In the genomic region with DNA sequence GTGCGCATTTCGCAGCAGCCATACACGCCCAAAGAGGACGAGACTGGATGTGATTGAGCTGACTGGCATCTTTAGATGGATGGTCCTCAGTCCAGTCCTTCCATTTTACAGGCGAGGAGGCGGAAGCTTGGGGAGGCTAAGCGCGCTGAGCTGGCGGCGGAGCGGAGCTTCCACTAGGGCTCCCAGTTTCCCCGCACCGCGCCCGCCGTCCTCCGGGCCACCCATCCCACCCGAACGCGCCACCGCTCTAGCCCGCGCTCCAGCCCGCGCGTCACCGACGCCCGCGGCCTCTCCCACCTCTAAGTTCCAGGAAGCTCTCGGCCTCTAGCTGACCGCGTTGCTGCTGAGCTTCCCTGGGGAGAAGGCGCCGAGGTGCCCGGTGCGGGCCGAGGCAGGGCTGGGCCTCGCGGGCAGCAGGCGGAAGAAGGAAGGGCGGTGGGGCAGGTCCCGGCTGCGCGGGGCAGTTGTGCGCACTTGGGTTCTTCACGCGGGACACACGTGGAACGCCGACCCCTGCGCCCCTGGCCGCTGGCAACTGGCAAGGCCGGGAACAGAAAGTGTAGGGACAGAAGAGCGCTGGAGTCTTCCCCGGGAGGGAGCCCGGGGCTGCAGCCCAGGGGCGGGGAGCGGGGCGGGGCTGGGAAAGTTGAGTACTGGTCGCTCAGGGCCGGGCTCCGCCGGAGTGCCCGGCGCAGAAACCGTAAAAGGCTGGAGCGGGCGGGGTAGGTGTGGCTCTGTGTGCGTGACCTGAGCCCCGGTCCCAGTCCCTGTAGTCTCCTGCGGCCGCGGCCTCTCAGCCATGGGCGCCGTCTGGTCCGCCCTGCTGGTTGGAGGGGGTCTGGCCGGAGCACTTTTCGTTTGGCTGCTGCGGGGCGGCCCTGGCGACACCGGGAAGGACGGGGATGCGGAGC, we compare ENCODE assay signal across 8 cellular contexts. TPM values are rescaled to one million over a fixed set of nuclear protein-coding genes. Genes with fewer than 3 reads are reported as not detected.
DNase-seq lines count a peak whose midpoint lies in the region; ATAC-seq and TF ChIP-seq lines count a peak whose summit lies in the region.

Gene STBD1, plus strand, starts transcription at position 763 of the 911 bp plus-strand sequence. Its CDS starts 37 bp downstream, at position 800.

- H2AFZ ChIP-seq in parathyroid adenoma, result peak within 1 kb of the TSS; percentile 91

- no peaks in the 10 kb centered on the region for H3K9me3 ChIP-seq in ascending aorta
- H3K9me3 ChIP-seq in right atrium auricular region, result no peaks in the 10 kb centered on the region
- no peaks in the 10 kb centered on the region for H3K9me3 ChIP-seq in parathyroid adenoma (ENCODE audit: control insufficient read depth, low read length)

- peak within 1 kb of the TSS; percentile 95 for H3K4me2 ChIP-seq in parathyroid adenoma (ENCODE audit: low read length)

- H3K79me2 ChIP-seq in parathyroid adenoma, result no peaks in the 10 kb centered on the region

- H3K27me3 Mint-ChIP-seq in Calu3 (ENCODE audit: unreplicated experiment), result no peaks in the 10 kb centered on the region

- peaks cover 0 to 15% of the 10 kb centered on the region in 2 donors for H3K4me1 ChIP-seq in ascending aorta
- peaks cover 0 to 37% of the 10 kb centered on the region in 2 donors for H3K4me1 ChIP-seq in right atrium auricular region
- H3K4me1 ChIP-seq in parathyroid adenoma, result no peaks in the 10 kb centered on the region

- peak within 1 kb of the TSS; percentile 91 for H3K4me3 Mint-ChIP-seq in Calu3 (ENCODE audit: low read depth, unreplicated experiment)

- CTCF ChIA-PET in Calu3 (lab: Charles Lee), result interaction anchor here (0.7 to 2.5 kb wide), 7 partner anchors 13 to 141 kb away, joined by 3 to 16 read pairs (median 3); no protein-coding TSS in a partner anchor

- intact Hi-C loops in Calu3 (cut with micrococcal nuclease; ENCODE audit: unreplicated experiment), result loop anchor here (2.0 to 5.0 kb wide), 2 partner anchors 69 to 129 kb away; no protein-coding TSS in a partner anchor
- intact Hi-C loops in ascending aorta (cut with DNase I), result loop anchor here (2.0 to 5.0 kb wide), 5 partner anchors 55 to 201 kb away; partner anchors contain the start of genes CCDC158, FAM47E and SCARB2

- peak; percentile 24 for ATAC-seq in HG03432 (IDR thresholded peaks at IDR 0.05; ENCODE audit: unreplicated experiment)
- ATAC-seq in HG03159 (IDR thresholded peaks at IDR 0.05; ENCODE audit: unreplicated experiment), result no peak
- no peak for ATAC-seq in HG02678 (IDR thresholded peaks at IDR 0.05; ENCODE audit: unreplicated experiment)

- TSS peak; percentile 66 for BruUV-seq in Calu3 (replicated peaks; lab: Mats Ljungman, UMichigan)

- H3K4me3 ChIP-seq in ascending aorta (peak within 1 kb of the TSS; percentile 68 to 72), right atrium auricular region (peak within 1 kb of the TSS; percentile 54 to 79), parathyroid adenoma (ENCODE audit: low read depth, low read length) (peak within 1 kb of the TSS; percentile 80)

- H3K27ac ChIP-seq in ascending aorta, result peak within 1 kb of the TSS; percentile 79 to 87
- peak within 1 kb of the TSS; percentile 90 to 92 for H3K27ac ChIP-seq in right atrium auricular region
- peak within 1 kb of the TSS; percentile 72 for H3K27ac ChIP-seq in parathyroid adenoma

- H3K9ac ChIP-seq in parathyroid adenoma, result no peak within 1 kb of the TSS

- no peaks in the 10 kb centered on the region for H3K9me3 Mint-ChIP-seq in Calu3 (ENCODE audit: low read depth, unreplicated experiment)

- H3K27me3 ChIP-seq in ascending aorta, result no peaks in the 10 kb centered on the region
- no peaks in the 10 kb centered on the region for H3K27me3 ChIP-seq in right atrium auricular region
- no peaks in the 10 kb centered on the region for H3K27me3 ChIP-seq in parathyroid adenoma (ENCODE audit: control insufficient read depth, insufficient read depth, low read length)

- H3K36me3 Mint-ChIP-seq in Calu3 (ENCODE audit: insufficient read depth, unreplicated experiment), result peaks cover 24% of the 10 kb centered on the region

- H3K36me3 ChIP-seq in ascending aorta (peaks cover 5 to 11% of the 10 kb centered on the region in 2 donors), right atrium auricular region (peaks cover 16% of the 10 kb centered on the region), parathyroid adenoma (ENCODE audit: control insufficient read depth, insufficient read depth, low read length) (no peaks in the 10 kb centered on the region)

- peak within 1 kb of the TSS; percentile 63 for H3K27ac Mint-ChIP-seq in Calu3 (ENCODE audit: unreplicated experiment)

- DNase-seq in Calu3, result peak; percentile 77
- DNase-seq in SHP77 (lab: John Stamatoyannopoulos, UW), result peak; percentile 73 to 78
- DNase-seq in ascending aorta (ENCODE audit: low spot score in 2 of 2), result peak; percentile 44 to 85
- no peak for DNase-seq in right atrium auricular region (ENCODE audit: low spot score)

- peaks cover 43% of the 10 kb centered on the region for H3K4me1 Mint-ChIP-seq in Calu3 (ENCODE audit: low read depth, unreplicated experiment)

- TF ChIP-seq CTCF in Calu3 (IDR thresholded peaks at IDR 0.05; ENCODE audit: unreplicated experiment) (no peak), ascending aorta (IDR thresholded peaks at IDR 0.05) (peak in 2 of 3 experiments; percentile 1 to 7), right atrium auricular region (IDR thresholded peaks at IDR 0.05) (no peak), parathyroid adenoma (IDR thresholded peaks at IDR 0.05) (no peak)

RNA-seq across cellular contexts. Expression of gene STBD1, which starts in this region (rescaled TPM):
- total RNA-seq in Calu3 (2022) (3.2 and 5.0 TPM in 2 replicates), ascending aorta (19.9 TPM), right atrium auricular region (10 to 100 TPM; 25.3 to 28.4 TPM)

Comparison
In these comparisons a context has a peak if more than half of its experiments do, and no peak if none do; other contexts are left out.
1. CTCF ChIP-seq: peak in ascending aorta (2 of 3); none in Calu3 (single experiment), right atrium auricular region (0 of 2) and parathyroid adenoma (single experiment).
2. Peak in every context shown above with its lines, with median percentiles within 50 percentile points of each other: H3K27ac ChIP-seq and H3K4me3 ChIP-seq.